Comparison of ENCODE assay signal across 8 cellular contexts in genomic region chr9:133031496-133031911, GRCh38. TPM values are rescaled to one million over a fixed set of nuclear protein-coding genes. Genes with fewer than 3 reads are reported as not detected.
DNase-seq lines count a peak whose midpoint lies in the region; ATAC-seq, FAIRE-seq and TF ChIP-seq lines count a peak whose summit lies in the region.

No MANE protein-coding gene starts in this region.

- peak overlapping the region; percentile 98 for H3K4me3 ChIP-seq in HUES6 (ENCODE audit: low read depth, low read length)
- peak overlapping the region; percentile 86 for H3K4me3 ChIP-seq in mucosa of descending colon

- in situ Hi-C loops in ACHN (cut with HindIII; ENCODE audit: low pct_ligation_motif_present, low pct_unique_long_range_greater_than_20kb, low sequenced_read_pairs), result no loop called here

- H3K4me3 Mint-ChIP-seq in brain, result peak overlapping the region; percentile 97 to 99 (median 98)

- H3K4me1 ChIP-seq in HUES6 (ENCODE audit: control insufficient read depth, insufficient read depth, low read length) (peaks cover 9% of the 10 kb centered on the region; the same call in 1 of the 2 replicates), mucosa of descending colon (ENCODE audit: low read depth) (peaks cover 27% of the 10 kb centered on the region)

- no peak for FAIRE-seq in HTR-8/SVneo (lab: Jason Lieb, UNC)

- H3K27ac ChIP-seq in HUES6 (ENCODE audit: low read depth, low read length), result no peak overlapping the region

- H3K9me3 Mint-ChIP-seq in brain, result no peaks in the 10 kb centered on the region

- H3K4me1 Mint-ChIP-seq in brain, result peaks cover 53% of the 10 kb centered on the region

- no peak for ATAC-seq in mucosa of descending colon
- ATAC-seq in HG03520 (IDR thresholded peaks at IDR 0.05; ENCODE audit: unreplicated experiment), result no peak

- peak; percentile 1 for DNase-seq in ACHN
- DNase-seq in mucosa of descending colon, result no peak
- DNase-seq in HTR-8/SVneo (ENCODE audit: insufficient read length, low spot score), result no peak
- no peak for DNase-seq in RPMI8226
- DNase-seq in NCI-H345 (lab: John Stamatoyannopoulos, UW), result no peak

- H3K9ac ChIP-seq in HUES6 (ENCODE audit: low read length), result peak overlapping the region; percentile 89

- H3K27me3 ChIP-seq in HUES6 (ENCODE audit: control insufficient read depth, insufficient read depth, low read length), result peaks cover 3% of the 10 kb centered on the region; the same call in 1 of the 2 replicates

- H3K9me3 ChIP-seq in HUES6 (ENCODE audit: control insufficient read depth, insufficient read depth, low read depth, low read length) (no peaks in the 10 kb centered on the region), mucosa of descending colon (no peaks in the 10 kb centered on the region)

- peak overlapping the region; percentile 98 to 100 (median 99) for H3K27ac Mint-ChIP-seq in brain

- intact Hi-C loops in mucosa of descending colon (cut with DNase I, micrococcal nuclease), result loop anchor here in 1 of 2 donors (10.0 kb wide), 1 partner anchor 113 kb away; no protein-coding TSS in a partner anchor

- H3K36me3 ChIP-seq in HUES6 (ENCODE audit: control insufficient read depth, insufficient read depth, low read length), result peaks cover 13% of the 10 kb centered on the region; the same call in 1 of the 2 replicates
- no peaks in the 10 kb centered on the region for H3K36me3 ChIP-seq in mucosa of descending colon (ENCODE audit: low read depth)

- peaks cover 55% of the 10 kb centered on the region for H3K36me3 Mint-ChIP-seq in brain

- peaks cover 14% of the 10 kb centered on the region for H3K27me3 Mint-ChIP-seq in brain

- TF ChIP-seq CTCF in brain (conservative IDR thresholded peaks at IDR 0.05) (no peak), mucosa of descending colon (IDR thresholded peaks at IDR 0.05) (no peak)

RNA-seq across cellular contexts. Expression of gene GTF3C5, which starts 0.7 kb away (rescaled TPM):
- 97.8 TPM for polyA plus RNA-seq in brain (ENCODE audit: insufficient read depth, low read depth, low replicate concordance)
- total RNA-seq in mucosa of descending colon, result 10 to 100 TPM; 45.8 to 53.6 (median 52.2) TPM

RNA-seq across cellular contexts. Expression of gene CEL, which starts 30.3 kb away (rescaled TPM):
- 0.92 TPM for polyA plus RNA-seq in brain (ENCODE audit: insufficient read depth, low read depth, low replicate concordance)
- 1 to 10 TPM in 2 of 3 donors, under 1 TPM in 1; 0.87 to 1.6 (median 1.4) TPM for total RNA-seq in mucosa of descending colon

RNA-seq across cellular contexts. Expression of gene GFI1B, which starts 53.0 kb away (rescaled TPM):
- not detected for polyA plus RNA-seq in brain (ENCODE audit: insufficient read depth, low read depth, low replicate concordance)
- 1 to 10 TPM; 1.4 to 2.6 (median 1.5) TPM for total RNA-seq in mucosa of descending colon
